In genomic region chr12:113103756-113104450, GRCh38 we compare ENCODE assay signal across 9 cellular contexts. TPM values are rescaled to one million over a fixed set of nuclear protein-coding genes. Genes with fewer than 3 reads are reported as not detected.
DNase-seq lines count a peak whose midpoint lies in the region; ATAC-seq and TF ChIP-seq lines count a peak whose summit lies in the region.
"Had no signal": no experiment of that assay in that cellular context is flagged by ENCODE, and none has a peak within 500 bp of the region (broad histone marks: within the 10 kb centered on the region; RNA-seq: fewer than 3 reads in every experiment).

No MANE protein-coding gene starts in this region.

- H3K4me3 Mint-ChIP-seq in activated CD4-positive, alpha-beta memory T cell treated with anti-CD3 and anti-CD28 coated beads, Interleukin-2, amount 10 ng/mL, durations not matched to agents 7 days and 5 days = peak overlapping the region; percentile 59

- H3K4me1 ChIP-seq in foreskin keratinocyte = no peaks in the 10 kb centered on the region

- no peak for TF ChIP-seq CTCF in foreskin keratinocyte (conservative IDR thresholded peaks at IDR 0.05)

- CTCF ChIA-PET in HEK293T (lab: Yijun Ruan, JAX) = interaction anchor here (0.6 kb wide), 2 partner anchors 51 to 71 kb away, joined by 3 to 5 read pairs; no protein-coding TSS in a partner anchor
- CTCF ChIA-PET in activated CD4-positive, alpha-beta memory T cell treated with anti-CD3 and anti-CD28 coated beads, Interleukin-2, amount 10 ng/mL, durations not matched to agents 7 days and 5 days (lab: Charles Lee) = interaction anchor here (0.6 to 1.0 kb wide), 3 partner anchors 20 to 180 kb away, joined by 3 to 4 read pairs (median 3); no protein-coding TSS in a partner anchor

- no peak overlapping the region for H3K27ac ChIP-seq in foreskin keratinocyte

- H3K27me3 ChIP-seq in foreskin keratinocyte = peaks cover 6% of the 10 kb centered on the region

- POLR2A ChIA-PET in HEK293T (lab: Yijun Ruan, JAX) = no interaction called here
- POLR2A ChIA-PET in activated CD4-positive, alpha-beta memory T cell treated with anti-CD3 and anti-CD28 coated beads, Interleukin-2, amount 10 ng/mL, durations not matched to agents 7 days and 5 days (lab: Charles Lee) = interaction anchor here (0.6 kb wide), 1 partner anchor 14 kb away, joined by 3 read pairs; no protein-coding TSS in a partner anchor

- H3K9me3 Mint-ChIP-seq in activated CD4-positive, alpha-beta memory T cell treated with anti-CD3 and anti-CD28 coated beads, Interleukin-2, amount 10 ng/mL, durations not matched to agents 7 days and 5 days = no peaks in the 10 kb centered on the region

- no peaks in the 10 kb centered on the region for H3K36me3 Mint-ChIP-seq in activated CD4-positive, alpha-beta memory T cell treated with anti-CD3 and anti-CD28 coated beads, Interleukin-2, amount 10 ng/mL, durations not matched to agents 7 days and 5 days (ENCODE audit: low read depth)

- H3K27ac Mint-ChIP-seq in activated CD4-positive, alpha-beta memory T cell treated with anti-CD3 and anti-CD28 coated beads, Interleukin-2, amount 10 ng/mL, durations not matched to agents 7 days and 5 days = no peak overlapping the region

- ATAC-seq in foreskin keratinocyte (peak; percentile 78), GM18867 (IDR thresholded peaks at IDR 0.05; ENCODE audit: unreplicated experiment) (no peak), GM18907 (IDR thresholded peaks at IDR 0.05; ENCODE audit: unreplicated experiment) (no peak)

- DNase-seq in HEK293T (ENCODE audit: extremely low spot score) = no peak
- peak; percentile 70 for DNase-seq in activated CD4-positive, alpha-beta memory T cell treated with anti-CD3 and anti-CD28 coated beads, Interleukin-2, amount 10 ng/mL, durations not matched to agents 7 days and 5 days
- DNase-seq in foreskin keratinocyte = peak in 1 of 2 donors; percentile 22
- DNase-seq in stimulated activated CD4-positive, alpha-beta T cell treated with anti-CD3 and anti-CD28 coated beads, Interleukin-4, amount 100 ng/mL, for 4 hours = peak; percentile 62 to 68
- DNase-seq in HT-29 (ENCODE audit: low spot score) = no peak
- no peak for DNase-seq in GM19240 (ENCODE audit: insufficient read length, low spot score)

- H3K27me3 Mint-ChIP-seq in activated CD4-positive, alpha-beta memory T cell treated with anti-CD3 and anti-CD28 coated beads, Interleukin-2, amount 10 ng/mL, durations not matched to agents 7 days and 5 days = peaks cover 7% of the 10 kb centered on the region

- peaks cover 10% of the 10 kb centered on the region for H3K4me1 Mint-ChIP-seq in activated CD4-positive, alpha-beta memory T cell treated with anti-CD3 and anti-CD28 coated beads, Interleukin-2, amount 10 ng/mL, durations not matched to agents 7 days and 5 days

TF ChIP-seq in HEK293T, 16 proteins besides CTCF, POLR2A, EP300 and RAD21:
- peak; percentile 42; the same call in 1 of the 2 replicates for TF ChIP-seq PKNOX1 (IDR thresholded peaks at IDR 0.05)
- no peak for TF ChIP-seq FOXK2 (IDR thresholded peaks at IDR 0.05)
- TF ChIP-seq TARDBP (IDR thresholded peaks at IDR 0.05) = no peak
- TF ChIP-seq ARNT (IDR thresholded peaks at IDR 0.05) = no peak

RNA-seq across cellular contexts. Expression of gene RASAL1, which starts 31.7 kb away (rescaled TPM):
- under 1 TPM; 0.10 to 0.35 TPM for total RNA-seq in activated CD4-positive, alpha-beta memory T cell treated with anti-CD3 and anti-CD28 coated beads, Interleukin-2, amount 10 ng/mL, durations not matched to agents 7 days and 5 days
- 0.07 TPM in 1 of 2 replicates, not detected in the other for total RNA-seq in foreskin keratinocyte
- polyA plus RNA-seq in foreskin keratinocyte = not detected in 2 replicates
- 0.33 and 2.1 TPM in 2 replicates for total RNA-seq in HT-29 (2014; rRNA removed; shearing (Covaris generic))

RNA-seq across cellular contexts. Expression of gene CFAP73, which starts 45.6 kb away (rescaled TPM):
- total RNA-seq in activated CD4-positive, alpha-beta memory T cell treated with anti-CD3 and anti-CD28 coated beads, Interleukin-2, amount 10 ng/mL, durations not matched to agents 7 days and 5 days = under 1 TPM; 0.23 to 0.28 TPM
- not detected in 2 replicates for total RNA-seq in foreskin keratinocyte
- not detected in 2 replicates for polyA plus RNA-seq in foreskin keratinocyte
- total RNA-seq in HT-29 (2014; rRNA removed; shearing (Covaris generic)) = 0.61 and 0.78 TPM in 2 replicates
- total RNA-seq: epithelial cell of proximal tubule had no signal

RNA-seq across cellular contexts. Expression of gene DTX1, which starts 47.4 kb away (rescaled TPM):
- under 1 TPM in 1 of 2 experiments, not detected in 1; 0.18 TPM for total RNA-seq in activated CD4-positive, alpha-beta memory T cell treated with anti-CD3 and anti-CD28 coated beads, Interleukin-2, amount 10 ng/mL, durations not matched to agents 7 days and 5 days
- not detected in 2 replicates for total RNA-seq in foreskin keratinocyte
- polyA plus RNA-seq in foreskin keratinocyte = not detected in 2 replicates
- total RNA-seq in HT-29 (2014; rRNA removed; shearing (Covaris generic)) = not detected in 2 replicates
- total RNA-seq: epithelial cell of proximal tubule had no signal

Comparison
In these comparisons a context has a peak if more than half of its experiments do, and no peak if none do; other contexts are left out.
1. DNase-seq: peak in activated CD4-positive, alpha-beta memory T cell treated with anti-CD3 and anti-CD28 coated beads, Interleukin-2, amount 10 ng/mL, durations not matched to agents 7 days and 5 days (single experiment) and stimulated activated CD4-positive, alpha-beta T cell treated with anti-CD3 and anti-CD28 coated beads, Interleukin-4, amount 100 ng/mL, for 4 hours (2 of 2); none in HEK293T (single experiment), HT-29 (single experiment) and GM19240 (single experiment).